In the genomic region with DNA sequence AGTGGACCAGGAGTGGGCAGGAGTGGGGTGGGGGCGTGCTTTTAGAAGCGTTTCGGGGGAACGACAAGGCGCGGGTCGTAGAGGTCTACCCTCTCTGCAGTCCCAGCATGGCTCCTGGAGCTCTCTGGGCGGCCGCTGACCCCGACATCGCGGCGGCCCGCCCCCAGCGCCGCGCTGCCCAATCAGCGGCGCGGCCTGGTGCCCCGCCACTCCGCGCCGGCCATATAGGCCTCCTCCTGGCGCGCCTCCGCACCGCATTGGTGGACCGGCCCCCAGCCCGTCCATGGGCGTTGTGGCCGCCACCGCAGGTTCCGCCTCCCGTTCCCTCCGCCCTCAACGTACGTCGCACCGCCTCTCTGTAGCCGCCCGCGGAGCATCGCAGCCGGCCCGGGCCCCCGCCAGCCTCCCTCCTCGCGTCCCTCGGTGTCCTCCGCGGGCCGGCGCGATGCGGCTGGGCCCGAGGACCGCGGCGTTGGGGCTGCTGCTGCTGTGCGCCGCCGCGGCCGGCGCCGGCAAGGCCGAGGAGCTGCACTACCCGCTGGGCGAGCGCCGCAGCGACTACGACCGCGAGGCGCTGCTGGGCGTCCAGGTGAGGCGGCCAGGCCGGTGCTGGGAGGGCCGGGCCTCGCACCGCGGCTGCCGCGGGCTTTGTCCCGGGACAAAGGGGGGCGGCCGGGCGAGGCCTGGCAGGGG, we compare ENCODE assay signal across 1 cellular context.
A peak's percentile ranks its signal among the peaks of the same experiment; 100 is the strongest.
TF ChIP-seq lines count a peak whose summit lies in the region.

TSS of gene RCN2 (plus strand) at position 353 of the 693 bp plus-strand sequence. CDS start at position 446, 93 bp downstream.

TF ChIP-seq in K562, 482 proteins besides CTCF, POLR2A, EP300 and RAD21 (continued from another document and continues in another):
- TF ChIP-seq, protein P1, sequence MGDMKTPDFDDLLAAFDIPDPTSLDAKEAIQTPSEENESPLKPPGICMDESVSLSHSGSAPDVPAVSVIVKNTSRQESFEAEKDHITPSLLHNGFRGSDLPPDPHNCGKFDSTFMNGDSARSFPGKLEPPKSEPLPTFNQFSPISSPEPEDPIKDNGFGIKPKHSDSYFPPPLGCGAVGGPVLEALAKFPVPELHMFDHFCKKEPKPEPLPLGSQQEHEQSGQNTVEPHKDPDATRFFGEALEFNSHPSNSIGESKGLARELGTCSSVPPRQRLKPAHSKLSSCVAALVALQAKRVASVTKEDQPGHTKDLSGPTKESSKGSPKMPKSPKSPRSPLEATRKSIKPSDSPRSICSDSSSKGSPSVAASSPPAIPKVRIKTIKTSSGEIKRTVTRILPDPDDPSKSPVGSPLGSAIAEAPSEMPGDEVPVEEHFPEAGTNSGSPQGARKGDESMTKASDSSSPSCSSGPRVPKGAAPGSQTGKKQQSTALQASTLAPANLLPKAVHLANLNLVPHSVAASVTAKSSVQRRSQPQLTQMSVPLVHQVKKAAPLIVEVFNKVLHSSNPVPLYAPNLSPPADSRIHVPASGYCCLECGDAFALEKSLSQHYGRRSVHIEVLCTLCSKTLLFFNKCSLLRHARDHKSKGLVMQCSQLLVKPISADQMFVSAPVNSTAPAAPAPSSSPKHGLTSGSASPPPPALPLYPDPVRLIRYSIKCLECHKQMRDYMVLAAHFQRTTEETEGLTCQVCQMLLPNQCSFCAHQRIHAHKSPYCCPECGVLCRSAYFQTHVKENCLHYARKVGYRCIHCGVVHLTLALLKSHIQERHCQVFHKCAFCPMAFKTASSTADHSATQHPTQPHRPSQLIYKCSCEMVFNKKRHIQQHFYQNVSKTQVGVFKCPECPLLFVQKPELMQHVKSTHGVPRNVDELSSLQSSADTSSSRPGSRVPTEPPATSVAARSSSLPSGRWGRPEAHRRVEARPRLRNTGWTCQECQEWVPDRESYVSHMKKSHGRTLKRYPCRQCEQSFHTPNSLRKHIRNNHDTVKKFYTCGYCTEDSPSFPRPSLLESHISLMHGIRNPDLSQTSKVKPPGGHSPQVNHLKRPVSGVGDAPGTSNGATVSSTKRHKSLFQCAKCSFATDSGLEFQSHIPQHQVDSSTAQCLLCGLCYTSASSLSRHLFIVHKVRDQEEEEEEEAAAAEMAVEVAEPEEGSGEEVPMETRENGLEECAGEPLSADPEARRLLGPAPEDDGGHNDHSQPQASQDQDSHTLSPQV (IDR thresholded peaks at IDR 0.05), result 0 out of 2 replicates have a peak, but pooled peaks have one; percentile 42
- TF ChIP-seq NR2C2 (CRISPR knock-in tag; IDR thresholded peaks at IDR 0.05) (no peak), NR2C2 (tag; IDR thresholded peaks at IDR 0.05) (peak; percentile 89), SMAD3 (CRISPR knock-in tag; conservative IDR thresholded peaks at IDR 0.05) (no peak), IRF2 (CRISPR knock-in tag; IDR thresholded peaks at IDR 0.05) (no peak), NEUROD1 (IDR thresholded peaks at IDR 0.05; ENCODE audit: borderline replicate concordance, low read depth, low read length, partially characterized antibody) (peak; percentile 80), TAF7 (tag; IDR thresholded peaks at IDR 0.05) (peak; percentile 82), NFIC (IDR thresholded peaks at IDR 0.05) (no peak), CTBP1 (IDR thresholded peaks at IDR 0.05; ENCODE audit: borderline replicate concordance) (peak; percentile 98), THAP12 (CRISPR knock-in tag; IDR thresholded peaks at IDR 0.05) (peak; percentile 12; the same call in 1 of the 2 replicates), SMAD4 (CRISPR knock-in tag; conservative IDR thresholded peaks at IDR 0.05) (0 out of 2 replicates have a peak, but pooled peaks have one; percentile 19), SRF (CRISPR knock-in tag; IDR thresholded peaks at IDR 0.05) (peak in 1 of 2 experiments; percentile 50; a peak in 1 of 4 replicates), FOXP1 (CRISPR knock-in tag; IDR thresholded peaks at IDR 0.05) (peak; percentile 67), ZNF165 (CRISPR knock-in tag; IDR thresholded peaks at IDR 0.05; ENCODE audit: borderline replicate concordance) (no peak), ZBTB7A (IDR thresholded peaks at IDR 0.05; ENCODE audit: borderline replicate concordance, control insufficient read depth, low read depth, low read length) (peak; percentile 37; the same call in 1 of the 2 replicates), PCBP1 (IDR thresholded peaks at IDR 0.05; ENCODE audit: low read depth, low read length, poor library complexity, severe bottlenecking) (no peak), PHF20 (IDR thresholded peaks at IDR 0.05; ENCODE audit: partially characterized antibody) (peak; percentile 64), MEIS2 (IDR thresholded peaks at IDR 0.05; ENCODE audit: partially characterized antibody) (peak; percentile 28), ZNF551 (CRISPR knock-in tag; IDR thresholded peaks at IDR 0.05) (no peak), GTF2E2 (tag; IDR thresholded peaks at IDR 0.05) (peak; percentile 89), HDGF (IDR thresholded peaks at IDR 0.05) (no peak), MYC (IDR thresholded peaks at IDR 0.05; ENCODE audit: low read depth, low read length) (peak; percentile 60; the same call in 1 of the 2 replicates), MYC (CRISPR knock-in tag; IDR thresholded peaks at IDR 0.05; ENCODE audit: borderline replicate concordance, low read depth) (no peak), CCNT2 (IDR thresholded peaks at IDR 0.05; ENCODE audit: borderline replicate concordance, extremely low read depth, insufficient read length, low read depth, low read length) (peak; percentile 83), CREB3L1 (IDR thresholded peaks at IDR 0.05; ENCODE audit: borderline replicate concordance, low read depth) (peak; percentile 61; the same call in 1 of the 2 replicates), ARID3B (CRISPR knock-in tag; IDR thresholded peaks at IDR 0.05; ENCODE audit: borderline replicate concordance) (no peak), POLR2H (tag; IDR thresholded peaks at IDR 0.05; ENCODE audit: low read depth) (peak; percentile 94), SAFB (IDR thresholded peaks at IDR 0.05; ENCODE audit: borderline replicate concordance, low read depth, low read length) (0 out of 2 replicates have a peak, but pooled peaks have one; percentile 37), HMGN3 (IDR thresholded peaks at IDR 0.05; ENCODE audit: borderline replicate concordance, extremely low read depth, insufficient read length, low read depth, low read length) (peak; percentile 87), RBM34 (IDR thresholded peaks at IDR 0.05; ENCODE audit: borderline replicate concordance, insufficient read depth, low read length) (0 out of 2 replicates have a peak, but pooled peaks have one; percentile 61), FOS (IDR thresholded peaks at IDR 0.05; ENCODE audit: extremely low read depth, insufficient read length) (peak; percentile 90), CXXC5 (CRISPR knock-in tag; IDR thresholded peaks at IDR 0.05) (peak; percentile 94), ATF7 (IDR thresholded peaks at IDR 0.05) (peak; percentile 53; the same call in 1 of the 2 replicates), YY1 (IDR thresholded peaks at IDR 0.05; ENCODE audit: borderline replicate concordance in 1 of 3, control insufficient read depth in 1 of 3, extremely low read depth in 1 of 3, insufficient read depth in 3 of 3, insufficient read length in 1 of 3, insufficient replicate concordance in 2 of 3, low read depth in 1 of 3, low read length in 2 of 3) (peak in 2 of 3 experiments; percentile 75 to 81), KLF16 (IDR thresholded peaks at IDR 0.05) (no peak), SIN3B (IDR thresholded peaks at IDR 0.05; ENCODE audit: low read depth) (peak; percentile 31), CEBPZ (IDR thresholded peaks at IDR 0.05; ENCODE audit: borderline replicate concordance, low read depth, low read length) (peak; percentile 30; the same call in 1 of the 2 replicates), HDAC1 (IDR thresholded peaks at IDR 0.05) (no peak), SP2 (IDR thresholded peaks at IDR 0.05; ENCODE audit: extremely low read depth, low read depth, low read length, poor library complexity, severe bottlenecking) (peak; percentile 70), HNRNPLL (IDR thresholded peaks at IDR 0.05; ENCODE audit: low read depth, low read length, poor library complexity, severe bottlenecking) (peak; percentile 98), POLR2B (IDR thresholded peaks at IDR 0.05; ENCODE audit: low read depth, partially characterized antibody) (peak; percentile 91), ADNP (tag; IDR thresholded peaks at IDR 0.05) (no peak), KDM5B (IDR thresholded peaks at IDR 0.05; ENCODE audit: insufficient replicate concordance, low read depth, low read length) (peak; percentile 90), FOXK2 (conservative IDR thresholded peaks at IDR 0.05 in 1 of 2, IDR thresholded peaks at IDR 0.05 in 1 of 2; ENCODE audit: low read depth in 2 of 2) (no peak), SIN3A (IDR thresholded peaks at IDR 0.05; ENCODE audit: borderline replicate concordance in 2 of 2, control insufficient read depth in 1 of 2, low read depth in 2 of 2, low read length in 2 of 2) (peak in 1 of 2 experiments; percentile 51; a peak in 2 of 4 replicates)
- TF ChIP-seq, protein P2, sequence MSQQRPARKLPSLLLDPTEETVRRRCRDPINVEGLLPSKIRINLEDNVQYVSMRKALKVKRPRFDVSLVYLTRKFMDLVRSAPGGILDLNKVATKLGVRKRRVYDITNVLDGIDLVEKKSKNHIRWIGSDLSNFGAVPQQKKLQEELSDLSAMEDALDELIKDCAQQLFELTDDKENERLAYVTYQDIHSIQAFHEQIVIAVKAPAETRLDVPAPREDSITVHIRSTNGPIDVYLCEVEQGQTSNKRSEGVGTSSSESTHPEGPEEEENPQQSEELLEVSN (IDR thresholded peaks at IDR 0.05; ENCODE audit: borderline replicate concordance in 1 of 2, extremely low read depth in 1 of 2, insufficient read depth in 1 of 2, insufficient read length in 1 of 2, low read depth in 1 of 2, low read length in 1 of 2, poor library complexity in 1 of 2, severe bottlenecking in 1 of 2), result peak; percentile 49 to 69
- TF ChIP-seq, protein P3, sequence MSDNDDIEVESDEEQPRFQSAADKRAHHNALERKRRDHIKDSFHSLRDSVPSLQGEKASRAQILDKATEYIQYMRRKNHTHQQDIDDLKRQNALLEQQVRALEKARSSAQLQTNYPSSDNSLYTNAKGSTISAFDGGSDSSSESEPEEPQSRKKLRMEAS (CRISPR knock-in tag; IDR thresholded peaks at IDR 0.05), result peak; percentile 28; the same call in 1 of the 2 replicates
